ENCODE assay signal across 29 cellular contexts in genomic region chr19:57961785-57962184, GRCh38. TPM values are rescaled to one million over a fixed set of nuclear protein-coding genes. Genes with fewer than 3 reads are reported as not detected.
"Had no signal": no experiment of that assay in that cellular context is flagged by ENCODE, and none has a peak within 500 bp of the region (broad histone marks: within the 10 kb centered on the region; RNA-seq: fewer than 3 reads in every experiment).

No MANE protein-coding gene starts in this region.

- H3K9me3 ChIP-seq: testis, thyroid gland had no signal

- H3K27ac ChIP-seq: stomach, suprapubic skin, testis, thoracic aorta, thyroid gland, tibial artery, tibial nerve, transverse colon, upper lobe of left lung, upper lobe of right lung, uterus, vagina had no signal

- H3K36me3 ChIP-seq: thoracic aorta, thyroid gland, upper lobe of left lung, upper lobe of right lung, uterus had no signal

- H3K27me3 ChIP-seq: stomach, suprapubic skin, testis, thyroid gland, tibial artery, tibial nerve, transverse colon, upper lobe of left lung, upper lobe of right lung, uterus, vagina had no signal

- H3K4me1 ChIP-seq: stomach, suprapubic skin, testis, thyroid gland, tibial artery, tibial nerve, transverse colon, upper lobe of left lung, upper lobe of right lung, uterus, vagina had no signal

- DNase-seq: stimulated activated CD4-positive, alpha-beta T cell treated with anti-CD3 and anti-CD28 coated beads, Interleukin-2, amount 100 ng/mL, for 48 hours; stimulated activated CD4-positive, alpha-beta T cell treated with anti-CD3 and anti-CD28 coated beads, Interleukin-4, amount 100 ng/mL, for 1 hour; stimulated activated CD4-positive, alpha-beta T cell treated with anti-CD3 and anti-CD28 coated beads, Interleukin-4, amount 100 ng/mL, for 24 hours; stimulated activated CD4-positive, alpha-beta T cell treated with anti-CD3 and anti-CD28 coated beads, Interleukin-4, amount 100 ng/mL, for 4 hours; stimulated activated CD8-positive, alpha-beta memory T cell treated with anti-CD3 and anti-CD28 coated beads, Interleukin-4, amount 100 ng/mL, for 48 hours; stimulated activated naive B cell treated with anti-CD40 and anti-IgM and Interleukin-4, amounts not matched to agents 10 μg/mL and 1 μg/mL and 100 μg/mL, for 72 hours; stimulated activated naive CD4-positive, alpha-beta T cell; stimulated activated naive CD4-positive, alpha-beta T cell treated with Interleukin-2 at 50 U/mL for 16 hours; stimulated activated naive CD8-positive, alpha-beta T cell treated with anti-CD3 and anti-CD28 coated beads, Interleukin-15, amount 100 ng/mL, for 72 hours; stimulated activated naive CD8-positive, alpha-beta T cell treated with anti-CD3 and anti-CD28 coated beads, Interleukin-15, Interleukin-2, amounts not matched to agents 100 U/mL and 50 U/mL, for 24 hours; stomach; substantia nigra; testis; thyroid gland; tibial artery; transverse colon; trophoblast cell; upper lobe of left lung; upper lobe of right lung; uterus had no signal

- FAIRE-seq: urothelium cell line had no signal

- H3K4me1 Mint-ChIP-seq: stimulated activated effector memory CD8-positive, alpha-beta T cell treated with anti-CD3 and anti-CD28 coated beads, Interleukin-12 subunit alpha, Interleukin-12 subunit beta, amount 100 ng/mL, for 72 hours; stimulated activated memory B cell treated with anti-CD40 and anti-IgM and Interleukin-4, amounts not matched to agents 10 μg/mL and 1 μg/mL and 100 μg/mL, for 72 hours; stimulated activated naive B cell treated with anti-CD40 and anti-IgM and Interleukin-4, amounts not matched to agents 10 μg/mL and 1 μg/mL and 100 μg/mL, for 72 hours; stimulated activated naive CD8-positive, alpha-beta T cell treated with anti-CD3 and anti-CD28 coated beads, Interleukin-15, amount 100 ng/mL, for 72 hours had no signal

- ATAC-seq: stimulated activated effector memory CD8-positive, alpha-beta T cell treated with anti-CD3 and anti-CD28 coated beads, Interleukin-12 subunit alpha, Interleukin-12 subunit beta, amount 100 ng/mL, for 72 hours; stimulated activated memory B cell treated with anti-CD40 and anti-IgM and Interleukin-4, amounts not matched to agents 10 μg/mL and 1 μg/mL and 100 μg/mL, for 72 hours; stimulated activated naive B cell treated with anti-CD40 and anti-IgM and Interleukin-4, amounts not matched to agents 10 μg/mL and 1 μg/mL and 100 μg/mL, for 72 hours; stimulated activated naive CD8-positive, alpha-beta T cell treated with anti-CD3 and anti-CD28 coated beads, Interleukin-15, amount 100 ng/mL, for 72 hours; stimulated activated naive CD8-positive, alpha-beta T cell treated with anti-CD3 and anti-CD28 coated beads, Interleukin-15, Interleukin-2, amounts not matched to agents 100 U/mL and 50 U/mL, for 24 hours; upper lobe of right lung had no signal

- H3K4me3 ChIP-seq: stomach, suprapubic skin, testis, thoracic aorta, thyroid gland, tibial artery, tibial nerve, transverse colon, upper lobe of left lung, upper lobe of right lung, uterus, vagina had no signal

- H3K36me3 Mint-ChIP-seq: stimulated activated effector memory CD8-positive, alpha-beta T cell treated with anti-CD3 and anti-CD28 coated beads, Interleukin-12 subunit alpha, Interleukin-12 subunit beta, amount 100 ng/mL, for 72 hours had no signal

- H3K27me3 Mint-ChIP-seq: stimulated activated memory B cell treated with anti-CD40 and anti-IgM and Interleukin-4, amounts not matched to agents 10 μg/mL and 1 μg/mL and 100 μg/mL, for 72 hours; stimulated activated naive B cell treated with anti-CD40 and anti-IgM and Interleukin-4, amounts not matched to agents 10 μg/mL and 1 μg/mL and 100 μg/mL, for 72 hours; stimulated activated naive CD8-positive, alpha-beta T cell treated with anti-CD3 and anti-CD28 coated beads, Interleukin-15, amount 100 ng/mL, for 72 hours; stimulated activated naive CD8-positive, alpha-beta T cell treated with anti-CD3 and anti-CD28 coated beads, Interleukin-15, Interleukin-2, amounts not matched to agents 100 ng/mL and 50 ng/mL, for 24 hours; type B pancreatic cell had no signal

- H3K27ac Mint-ChIP-seq: stimulated activated effector memory CD8-positive, alpha-beta T cell treated with anti-CD3 and anti-CD28 coated beads, Interleukin-12 subunit alpha, Interleukin-12 subunit beta, amount 100 ng/mL, for 72 hours; stimulated activated memory B cell treated with anti-CD40 and anti-IgM and Interleukin-4, amounts not matched to agents 10 μg/mL and 1 μg/mL and 100 μg/mL, for 72 hours; stimulated activated naive B cell treated with anti-CD40 and anti-IgM and Interleukin-4, amounts not matched to agents 10 μg/mL and 1 μg/mL and 100 μg/mL, for 72 hours; stimulated activated naive CD8-positive, alpha-beta T cell treated with anti-CD3 and anti-CD28 coated beads, Interleukin-15, amount 100 ng/mL, for 72 hours; stimulated activated naive CD8-positive, alpha-beta T cell treated with anti-CD3 and anti-CD28 coated beads, Interleukin-15, Interleukin-2, amounts not matched to agents 100 ng/mL and 50 ng/mL, for 24 hours; type B pancreatic cell had no signal

- H3K4me3 Mint-ChIP-seq: stimulated activated effector memory CD8-positive, alpha-beta T cell treated with anti-CD3 and anti-CD28 coated beads, Interleukin-12 subunit alpha, Interleukin-12 subunit beta, amount 100 ng/mL, for 72 hours; stimulated activated memory B cell treated with anti-CD40 and anti-IgM and Interleukin-4, amounts not matched to agents 10 μg/mL and 1 μg/mL and 100 μg/mL, for 72 hours; stimulated activated naive B cell treated with anti-CD40 and anti-IgM and Interleukin-4, amounts not matched to agents 10 μg/mL and 1 μg/mL and 100 μg/mL, for 72 hours; stimulated activated naive CD8-positive, alpha-beta T cell treated with anti-CD3 and anti-CD28 coated beads, Interleukin-15, amount 100 ng/mL, for 72 hours; stimulated activated naive CD8-positive, alpha-beta T cell treated with anti-CD3 and anti-CD28 coated beads, Interleukin-15, Interleukin-2, amounts not matched to agents 100 ng/mL and 50 ng/mL, for 24 hours; type B pancreatic cell had no signal

RNA-seq across cellular contexts. Expression of gene C19orf18, which starts 12.5 kb away (rescaled TPM):
- total RNA-seq: stomach, thoracic aorta, thyroid gland, transverse colon had no signal
